Comparison of ENCODE assay signal across 10 cellular contexts in the genomic region with DNA sequence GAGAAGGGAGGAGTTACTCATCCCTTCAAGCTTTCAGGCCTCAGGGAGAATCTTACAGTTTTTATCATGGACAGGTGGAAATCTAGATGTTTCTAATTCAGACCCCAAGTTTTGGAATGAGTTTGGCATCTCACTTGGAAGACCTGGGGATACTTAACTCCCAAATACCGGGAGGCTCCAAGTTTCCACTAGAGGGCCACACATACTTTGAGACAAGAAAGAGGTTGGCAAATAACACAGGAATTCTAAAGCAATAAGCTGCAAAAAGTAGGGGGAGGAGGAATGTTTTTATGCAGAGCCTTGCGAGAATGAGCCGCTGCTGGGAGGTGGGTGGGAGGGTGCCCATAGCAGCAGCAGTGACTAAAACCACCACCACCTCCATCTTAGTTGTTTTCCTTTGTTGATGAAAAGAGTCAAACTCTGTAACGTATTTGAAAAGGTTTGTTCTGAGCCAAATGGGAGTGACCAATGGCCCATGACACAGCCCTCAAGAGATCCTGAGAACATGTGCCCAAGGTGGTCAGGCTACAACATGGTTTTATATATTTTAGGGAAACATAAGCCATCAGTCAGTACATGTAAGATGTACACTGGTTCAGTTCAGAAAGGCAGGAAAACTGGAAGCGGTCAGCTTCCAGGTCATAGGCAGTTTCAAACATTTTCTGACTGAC. TPM values are rescaled to one million over a fixed set of nuclear protein-coding genes. Genes with fewer than 3 reads are reported as not detected.
DNase-seq lines count a peak whose midpoint lies in the region; ATAC-seq, FAIRE-seq and TF ChIP-seq lines count a peak whose summit lies in the region.
"Had no signal": no experiment of that assay in that cellular context is flagged by ENCODE, and none has a peak within 500 bp of the region (broad histone marks: within the 10 kb centered on the region; RNA-seq: fewer than 3 reads in every experiment).

No MANE protein-coding gene starts in this region.

- H3K27ac Mint-ChIP-seq in T-helper 17 cell: no peak overlapping the region
- H3K27ac Mint-ChIP-seq: T-cell had no signal

- H3K36me3 Mint-ChIP-seq in T-helper 17 cell (ENCODE audit: low read depth): peaks cover 5% of the 10 kb centered on the region
- H3K36me3 Mint-ChIP-seq: T-cell had no signal

- no peaks in the 10 kb centered on the region for H3K4me1 ChIP-seq in psoas muscle

- H3K9me3 ChIP-seq in psoas muscle (no peaks in the 10 kb centered on the region), T-helper 17 cell (ENCODE audit: control insufficient read depth, low read length, poor library complexity, severe bottlenecking) (no peaks in the 10 kb centered on the region)

- H3K27me3 Mint-ChIP-seq in T-helper 17 cell: peaks cover 14% of the 10 kb centered on the region
- H3K27me3 Mint-ChIP-seq: naive B cell had no signal

- no peak overlapping the region for H3K27ac ChIP-seq in psoas muscle

- no peaks in the 10 kb centered on the region for H3K36me3 ChIP-seq in psoas muscle (ENCODE audit: insufficient read depth in 1 of 2, low read depth in 1 of 2)

- H3K27me3 ChIP-seq in psoas muscle (ENCODE audit: insufficient read depth in 3 of 3, low read length in 2 of 3): peaks cover 0 to 2% (median 0%) of the 10 kb centered on the region in 3 donors

- H3K4me3 Mint-ChIP-seq in T-helper 17 cell: no peak overlapping the region
- H3K4me3 Mint-ChIP-seq: naive B cell, T-cell had no signal

- H3K4me1 Mint-ChIP-seq in T-helper 17 cell: no peaks in the 10 kb centered on the region
- H3K4me1 Mint-ChIP-seq: T-cell had no signal

- in situ Hi-C loops in G401 (cut with HindIII; ENCODE audit: low sequenced_read_pairs): no loop called here

- 41 to 45% (median 44%) methylated on average over 5 of the region's 5 CpGs for WGBS in psoas muscle, 3 donors

- H3K4me3 ChIP-seq in fibroblast of the aortic adventitia (ENCODE audit: low read depth, low read length) (no peak overlapping the region), psoas muscle (no peak overlapping the region)

- FAIRE-seq in GM19239 (lab: Jason Lieb, UNC): no peak

- DNase-seq in G401 (ENCODE audit: low spot score) (peak; percentile 30), OCI-M1 (lab: John Stamatoyannopoulos, UW) (peak; percentile 19), fibroblast of the aortic adventitia (ENCODE audit: low read depth) (peak; percentile 54), psoas muscle (no peak), T-helper 17 cell (no peak), GM19239 (ENCODE audit: insufficient read length, low spot score) (no peak)
- DNase-seq in activated CD4-positive, CD25-positive, alpha-beta regulatory T cell treated with anti-CD3 and anti-CD28 coated beads, Interleukin-2, amount 50 U/mL, for 72 hours: no peak
- DNase-seq: naive B cell, T-cell had no signal

- ATAC-seq in psoas muscle (no peak), HG02798 (IDR thresholded peaks at IDR 0.05; ENCODE audit: poor library complexity, unreplicated experiment) (no peak), T-helper 17 cell (no peak)
- ATAC-seq: T-cell had no signal

- intact Hi-C loops in psoas muscle (cut with DNase I): no loop called here

- TF ChIP-seq CTCF in fibroblast of the aortic adventitia (IDR thresholded peaks at IDR 0.05; ENCODE audit: insufficient read depth, low read length) (peak; percentile 54), psoas muscle (IDR thresholded peaks at IDR 0.05) (peak; percentile 14)

RNA-seq across cellular contexts. Expression of gene RNASE1, which starts 34.2 kb away (rescaled TPM):
- total RNA-seq in G401 (2014; rRNA removed; shearing (Covaris generic)): 0.85 TPM in 1 of 2 replicates, not detected in the other
- 1.7 TPM in 1 of 2 replicates, not detected in the other for total RNA-seq in fibroblast of the aortic adventitia (ENCODE audit: low replicate concordance)
- total RNA-seq in psoas muscle: 100 to 1,000 TPM in 2 of 4 donors, 10 to 100 TPM in 2; 94.4 to 192 (median 139) TPM
- 100 to 1,000 TPM in 2 of 3 donors, 10 to 100 TPM in 1; 80.2 to 117 (median 111) TPM for polyA plus RNA-seq in psoas muscle
- not detected for total RNA-seq in T-helper 17 cell

RNA-seq across cellular contexts. Expression of gene RNASE3, which starts 54.4 kb away (rescaled TPM):
- total RNA-seq in G401 (2014; rRNA removed; shearing (Covaris generic)): not detected in 2 replicates
- total RNA-seq in fibroblast of the aortic adventitia (ENCODE audit: low replicate concordance) (not detected in 2 replicates), psoas muscle (not detected), T-helper 17 cell (not detected)
- polyA plus RNA-seq in psoas muscle: under 1 TPM in 2 of 3 donors, not detected in 1; 0.05 to 0.51 TPM
- total RNA-seq: T-cell had no signal

RNA-seq across cellular contexts. Expression of gene RNASE6, which starts 55.7 kb away (rescaled TPM):
- total RNA-seq in G401 (2014; rRNA removed; shearing (Covaris generic)): not detected in 2 replicates
- total RNA-seq in fibroblast of the aortic adventitia (ENCODE audit: low replicate concordance): not detected in 2 replicates
- 1 to 10 TPM; 1.5 to 4.3 (median 2.4) TPM for total RNA-seq in psoas muscle
- 1 to 10 TPM; 1.1 to 3.1 (median 1.2) TPM for polyA plus RNA-seq in psoas muscle
- total RNA-seq in T-helper 17 cell: 1 to 10 TPM; 2.9 to 4.1 TPM

Comparison
In these comparisons a context has a peak if more than half of its experiments do, and no peak if none do; other contexts are left out.
1. DNase-seq: peak in G401 (single experiment), OCI-M1 (single experiment) and fibroblast of the aortic adventitia (single experiment); none in psoas muscle (0 of 2), activated CD4-positive, CD25-positive, alpha-beta regulatory T cell treated with anti-CD3 and anti-CD28 coated beads, Interleukin-2, amount 50 U/mL, for 72 hours (single experiment), T-helper 17 cell (0 of 3) and GM19239 (single experiment).
2. RNA of gene RNASE1, which starts 34.2 kb away (total RNA-seq): 94.4 to 192 TPM in psoas muscle; 0.85 TPM in G401, not detected in T-helper 17 cell and 1.7 TPM in fibroblast of the aortic adventitia; every median in the first group is over 10 times any median in the second.